21 cellular contexts compared by ENCODE assay signal in genomic region chr1:195791796-195792195, GRCh38.
"Had no signal": no experiment of that assay in that cellular context is flagged by ENCODE, and none has a peak within 500 bp of the region (broad histone marks: within the 10 kb centered on the region; RNA-seq: fewer than 3 reads in every experiment).

No MANE protein-coding gene starts in this region.

- ATAC-seq: activated CD8-positive, alpha-beta T cell treated with anti-CD3 and anti-CD28 coated beads for 36 hours; activated T-helper 17 cell treated with anti-CD3 and anti-CD28 coated beads, Interleukin-2, amount 50 U/mL, for 72 hours; gastroesophageal sphincter; heart right ventricle had no signal

- H3K4me1 ChIP-seq: gastroesophageal sphincter, heart right ventricle, sigmoid colon had no signal

- FAIRE-seq: endometrium had no signal

- DNase-seq: activated CD4-positive, alpha-beta T cell treated with anti-CD3 and anti-CD28 coated beads, Interleukin-2, amount 10 ng/mL, durations not matched to agents 24 days and 14 days; activated CD4-positive, CD25-positive, alpha-beta regulatory T cell; activated CD8-positive, alpha-beta T cell treated with anti-CD3 and anti-CD28 coated beads for 36 hours; activated naive CD4-positive, alpha-beta T cell; activated naive CD8-positive, alpha-beta T cell treated with anti-CD3 and anti-CD28 coated beads, Interleukin-2, amount 10 ng/mL, durations not matched to agents 7 days and 5 days; activated T-cell treated with anti-CD3 and anti-CD28 coated beads, Interleukin-2, amount 50 U/mL, for 1 hour; cortex of kidney; heart right ventricle; midbrain; nucleus accumbens; sigmoid colon; stimulated activated CD4-positive, alpha-beta T cell treated with anti-CD3 and anti-CD28 coated beads, Interleukin-4, amount 100 ng/mL, for 24 hours; T-cell; T-helper 9 cell had no signal

- H3K27me3 ChIP-seq: gastroesophageal sphincter, heart right ventricle, sigmoid colon had no signal

- H3K36me3 Mint-ChIP-seq: activated naive CD8-positive, alpha-beta T cell treated with anti-CD3 and anti-CD28 coated beads, Interleukin-2, amount 10 ng/mL, durations not matched to agents 7 days and 5 days; brain; stimulated activated memory B cell treated with anti-CD40 and anti-IgM and Interleukin-4, amounts not matched to agents 10 μg/mL and 1 μg/mL and 100 μg/mL, for 72 hours; T-cell had no signal

- H3K27ac ChIP-seq: gastroesophageal sphincter, heart right ventricle, sigmoid colon, thoracic aorta had no signal

- H3K9me3 ChIP-seq: sigmoid colon, thoracic aorta had no signal

- H3K4me3 ChIP-seq: gastroesophageal sphincter, heart right ventricle, sigmoid colon, thoracic aorta had no signal

- H3K36me3 ChIP-seq: gastroesophageal sphincter, heart right ventricle, sigmoid colon, thoracic aorta had no signal

- H3K9me3 Mint-ChIP-seq: nephron had no signal

- H3K27ac Mint-ChIP-seq: activated CD4-positive, alpha-beta T cell treated with anti-CD3 and anti-CD28 coated beads, Interleukin-2, amount 10 ng/mL, durations not matched to agents 24 days and 14 days; activated CD8-positive, alpha-beta T cell treated with anti-CD3 and anti-CD28 coated beads for 36 hours; activated naive CD8-positive, alpha-beta T cell treated with anti-CD3 and anti-CD28 coated beads, Interleukin-2, amount 10 ng/mL, durations not matched to agents 7 days and 5 days; activated T-helper 17 cell treated with anti-CD3 and anti-CD28 coated beads, Interleukin-2, amount 50 U/mL, for 72 hours; brain; nephron; stimulated activated memory B cell treated with anti-CD40 and anti-IgM and Interleukin-4, amounts not matched to agents 10 μg/mL and 1 μg/mL and 100 μg/mL, for 72 hours; T-cell had no signal
